7 cellular contexts compared by ENCODE assay signal in genomic region chr3:23183731-23184130, GRCh38. TPM values are rescaled to one million over a fixed set of nuclear protein-coding genes. Genes with fewer than 3 reads are reported as not detected.
A peak's percentile ranks its signal among the peaks of the same experiment; 100 is the strongest.
DNase-seq lines count a peak whose midpoint lies in the region; ATAC-seq, FAIRE-seq and TF ChIP-seq lines count a peak whose summit lies in the region.

No MANE protein-coding gene starts in this region.

- H3K27me3 ChIP-seq in PC-9 (ENCODE audit: insufficient read depth, low read depth) (no peaks in the 10 kb centered on the region), foreskin keratinocyte (peaks cover 69% of the 10 kb centered on the region)

- CTCF ChIA-PET in PC-9 (lab: Charles Lee), result no interaction called here

- no peak for TF ChIP-seq POLR2A in H54 (IDR thresholded peaks at IDR 0.05; ENCODE audit: low read depth, low read length)

- FAIRE-seq in H54 (lab: Jason Lieb, UNC), result peak; percentile 86

- peak; percentile 66 for TF ChIP-seq CTCF in PC-9 (conservative IDR thresholded peaks at IDR 0.05)
- peak; percentile 76 for TF ChIP-seq CTCF in foreskin keratinocyte (conservative IDR thresholded peaks at IDR 0.05)
- peak; percentile 65 for TF ChIP-seq CTCF in retinal pigment epithelial cell (conservative IDR thresholded peaks at IDR 0.05; ENCODE audit: low read depth, low read length)

- no peak overlapping the region for H2AFZ ChIP-seq in PC-9

- no TSS peak for BruUV-seq in PC-9 (replicated peaks; lab: Mats Ljungman, UMichigan)

- H3K36me3 ChIP-seq in PC-9 (ENCODE audit: low read depth), result no peaks in the 10 kb centered on the region

- no peak overlapping the region for H3K4me3 ChIP-seq in PC-9
- H3K4me3 ChIP-seq in retinal pigment epithelial cell (ENCODE audit: low read length), result no peak overlapping the region

- no peak overlapping the region for H3K4me2 ChIP-seq in PC-9

- H3K4me1 ChIP-seq in PC-9 (replicated peaks; ENCODE audit: insufficient read depth), result no peaks in the 10 kb centered on the region
- H3K4me1 ChIP-seq in foreskin keratinocyte, result no peaks in the 10 kb centered on the region

- H3K79me2 ChIP-seq in PC-9 (ENCODE audit: low read depth), result no peaks in the 10 kb centered on the region

- intact Hi-C loops in PC-9 (cut with micrococcal nuclease; ENCODE audit: unreplicated experiment), result no loop called here

- H3K9me3 ChIP-seq in PC-9 (ENCODE audit: insufficient read depth, low read depth), result no peaks in the 10 kb centered on the region

- DNase-seq in H54 (ENCODE audit: insufficient read length, low spot score), result peak; percentile 33
- DNase-seq in PC-9, result peak; percentile 27 to 41
- DNase-seq in foreskin keratinocyte, result peak in 1 of 2 donors; percentile 50
- DNase-seq in retinal pigment epithelial cell (ENCODE audit: low read depth), result no peak
- DNase-seq in activated CD4-positive, CD25-positive, alpha-beta regulatory T cell treated with anti-CD3 and anti-CD28 coated beads, Interleukin-2, amount 50 U/mL, for 72 hours, result no peak
- no peak for DNase-seq in NCI-H2196 (lab: John Stamatoyannopoulos, UW; ENCODE audit: unreplicated experiment)

- H3F3A ChIP-seq in PC-9 (ENCODE audit: insufficient read depth, low read depth), result no peaks in the 10 kb centered on the region

- ATAC-seq in foreskin keratinocyte, result peak; percentile 86
- no peak for ATAC-seq in GM19023 (IDR thresholded peaks at IDR 0.05; ENCODE audit: unreplicated experiment)

- no peaks in the 10 kb centered on the region for H3K9me2 ChIP-seq in PC-9 (ENCODE audit: insufficient read depth)

- POLR2A ChIA-PET in PC-9 (lab: Charles Lee; ENCODE audit: unreplicated experiment), result no interaction called here

- no peaks in the 10 kb centered on the region for H4K20me1 ChIP-seq in PC-9 (ENCODE audit: insufficient read depth)

- H3K27ac ChIP-seq in PC-9 (no peak overlapping the region), foreskin keratinocyte (no peak overlapping the region)

RNA-seq across cellular contexts. Expression of gene UBE2E2, which starts 19.4 kb away (rescaled TPM):
- total RNA-seq in PC-9 (2021) (45.0 and 48.7 TPM in 2 replicates), foreskin keratinocyte (22.6 and 28.6 TPM in 2 replicates)
- 25.8 and 30.2 TPM in 2 replicates for polyA plus RNA-seq in foreskin keratinocyte

Comparison
In these comparisons a context has a peak if more than half of its experiments do, and no peak if none do; other contexts are left out.
1. DNase-seq: peak in H54 (single experiment) and PC-9 (2 of 2); none in retinal pigment epithelial cell (single experiment), activated CD4-positive, CD25-positive, alpha-beta regulatory T cell treated with anti-CD3 and anti-CD28 coated beads, Interleukin-2, amount 50 U/mL, for 72 hours (single experiment) and NCI-H2196 (single experiment).
2. Peak in every context shown above with its lines, with median percentiles within 50 percentile points of each other: CTCF ChIP-seq.